ENCODE assay signal across 8 cellular contexts in genomic region chr6:111589366-111589765, GRCh38. TPM values are rescaled to one million over a fixed set of nuclear protein-coding genes. Genes with fewer than 3 reads are reported as not detected.
DNase-seq lines count a peak whose midpoint lies in the region; ATAC-seq and TF ChIP-seq lines count a peak whose summit lies in the region.

No MANE protein-coding gene starts in this region.

- TF ChIP-seq CTCF in RWPE2 (IDR thresholded peaks at IDR 0.05; ENCODE audit: poor library complexity, severe bottlenecking) (no peak), body of pancreas (IDR thresholded peaks at IDR 0.05) (no peak)

- H3K27ac ChIP-seq in RWPE2 (ENCODE audit: poor library complexity, severe bottlenecking) (peak overlapping the region; percentile 91), body of pancreas (peak overlapping the region in 1 of 4 donors; percentile 10)

- TF ChIP-seq POLR2A in body of pancreas (IDR thresholded peaks at IDR 0.05) = no peak

- 77 to 83% methylated on average over 3 of the region's 3 CpGs for WGBS in body of pancreas, 2 donors

- peaks cover 69% of the 10 kb centered on the region for H3K4me1 ChIP-seq in RWPE2 (ENCODE audit: insufficient read depth, poor library complexity, severe bottlenecking)
- H3K4me1 ChIP-seq in body of pancreas = peaks cover 51% of the 10 kb centered on the region

- H3K9me3 ChIP-seq in RWPE2 (ENCODE audit: severe bottlenecking) (no peaks in the 10 kb centered on the region), body of pancreas (no peaks in the 10 kb centered on the region)

- H3K36me3 ChIP-seq in RWPE2 (ENCODE audit: low read depth) (peaks cover 56% of the 10 kb centered on the region), body of pancreas (replicated peaks in 1 of 2; ENCODE audit: insufficient read depth in 1 of 2, low read depth in 2 of 2) (peaks cover 0 to 2% of the 10 kb centered on the region in 2 donors)

- ATAC-seq in RWPE2 (ENCODE audit: low read depth) (peak; percentile 79), HG03520 (IDR thresholded peaks at IDR 0.05; ENCODE audit: unreplicated experiment) (no peak), HG02981 (IDR thresholded peaks at IDR 0.05; ENCODE audit: unreplicated experiment) (no peak), body of pancreas (no peak)

- intact Hi-C loops in body of pancreas (cut with DNase I) = no loop called here

- DNase-seq in GM04503 (ENCODE audit: low read depth) (peak; percentile 80), RWPE2 (ENCODE audit: low spot score) (peak; percentile 88), fibroblast of peridontal ligament (ENCODE audit: extremely low read depth) (peak; percentile 97), skeletal muscle cell (ENCODE audit: low read depth) (peak; percentile 76), OCI-M2 (lab: John Stamatoyannopoulos, UW; ENCODE audit: unreplicated experiment) (no peak), body of pancreas (no peak)

- no peaks in the 10 kb centered on the region for H3K27me3 ChIP-seq in RWPE2 (ENCODE audit: insufficient read depth, poor library complexity, severe bottlenecking)
- no peaks in the 10 kb centered on the region for H3K27me3 ChIP-seq in body of pancreas

- H3K4me3 ChIP-seq in RWPE2 (ENCODE audit: severe bottlenecking) (no peak overlapping the region), skeletal muscle cell (ENCODE audit: low read depth, low read length) (no peak overlapping the region), body of pancreas (no peak overlapping the region)

RNA-seq across cellular contexts. Expression of gene TRAF3IP2, which starts 16.3 kb away (rescaled TPM):
- total RNA-seq in body of pancreas = 10 to 100 TPM; 15.8 to 29.0 TPM

Comparison
In these comparisons a context has a peak if more than half of its experiments do, and no peak if none do; other contexts are left out.
1. DNase-seq: peak in GM04503 (single experiment), RWPE2 (single experiment), fibroblast of peridontal ligament (single experiment) and skeletal muscle cell (single experiment); none in OCI-M2 (single experiment) and body of pancreas (0 of 4).